ENCODE assay signal across 1 cellular context in the genomic region with DNA sequence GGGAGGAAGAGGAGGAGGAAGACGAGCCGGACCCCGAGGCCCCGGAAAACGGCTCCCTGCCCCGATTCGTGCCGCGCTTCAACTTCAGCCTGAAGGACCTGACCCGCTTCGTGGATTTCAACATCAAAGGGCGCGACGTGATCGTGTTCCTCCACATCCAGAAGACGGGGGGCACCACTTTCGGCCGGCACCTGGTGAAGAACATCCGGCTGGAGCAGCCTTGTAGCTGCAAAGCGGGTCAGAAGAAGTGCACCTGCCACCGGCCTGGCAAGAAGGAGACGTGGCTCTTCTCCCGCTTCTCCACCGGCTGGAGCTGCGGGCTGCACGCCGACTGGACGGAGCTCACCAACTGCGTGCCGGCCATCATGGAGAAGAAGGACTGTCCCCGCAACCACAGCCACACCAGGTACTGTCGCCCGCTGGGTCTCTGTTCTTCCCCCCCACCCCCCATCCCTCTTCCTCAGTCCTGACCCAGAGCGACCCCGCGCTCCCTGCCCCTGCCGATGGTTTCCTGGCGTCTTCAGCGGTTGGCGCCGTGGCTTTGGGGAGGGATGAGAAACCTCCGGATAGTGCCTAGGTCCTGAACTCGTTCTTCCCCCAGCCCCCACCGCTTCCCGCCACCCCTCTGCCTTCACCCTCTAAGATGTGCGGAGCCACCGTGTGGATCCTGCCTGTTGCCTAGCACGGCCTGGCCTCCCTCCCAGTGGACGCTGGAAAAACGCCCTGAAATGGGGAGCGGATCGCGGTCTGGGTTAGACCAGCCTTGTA.
TF ChIP-seq lines count a peak whose summit lies in the region.

No MANE protein-coding gene starts in this region.

TF ChIP-seq in IMR-90, 13 proteins besides CTCF, POLR2A, EP300 and RAD21:
- TF ChIP-seq MAFK (IDR thresholded peaks at IDR 0.05; ENCODE audit: low read depth, low read length) (no peak), CEBPB (IDR thresholded peaks at IDR 0.05; ENCODE audit: low read depth, low read length) (no peak), ELK1 (IDR thresholded peaks at IDR 0.05; ENCODE audit: borderline replicate concordance, low read depth, low read length) (no peak), BHLHE40 (IDR thresholded peaks at IDR 0.05; ENCODE audit: low read depth, low read length) (no peak), CHD1 (IDR thresholded peaks at IDR 0.05; ENCODE audit: low read depth, low read length) (no peak), SMC3 (IDR thresholded peaks at IDR 0.05; ENCODE audit: low read depth, low read length) (no peak), RFX5 (IDR thresholded peaks at IDR 0.05; ENCODE audit: low read depth, low read length) (no peak), MAZ (IDR thresholded peaks at IDR 0.05; ENCODE audit: borderline replicate concordance, low read depth, low read length) (no peak), FOS (IDR thresholded peaks at IDR 0.05; ENCODE audit: low read depth, low read length) (no peak), RCOR1 (IDR thresholded peaks at IDR 0.05; ENCODE audit: insufficient replicate concordance, low read length) (no peak), MXI1 (IDR thresholded peaks at IDR 0.05; ENCODE audit: borderline replicate concordance, low read depth, low read length) (no peak), NFE2L2 (IDR thresholded peaks at IDR 0.05; ENCODE audit: low read depth, low read length) (no peak)
- TF ChIP-seq, protein P1, sequence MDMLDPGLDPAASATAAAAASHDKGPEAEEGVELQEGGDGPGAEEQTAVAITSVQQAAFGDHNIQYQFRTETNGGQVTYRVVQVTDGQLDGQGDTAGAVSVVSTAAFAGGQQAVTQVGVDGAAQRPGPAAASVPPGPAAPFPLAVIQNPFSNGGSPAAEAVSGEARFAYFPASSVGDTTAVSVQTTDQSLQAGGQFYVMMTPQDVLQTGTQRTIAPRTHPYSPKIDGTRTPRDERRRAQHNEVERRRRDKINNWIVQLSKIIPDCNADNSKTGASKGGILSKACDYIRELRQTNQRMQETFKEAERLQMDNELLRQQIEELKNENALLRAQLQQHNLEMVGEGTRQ (IDR thresholded peaks at IDR 0.05; ENCODE audit: low read depth, low read length) = no peak
TF ChIP-seq in IMR-90: peak in this region for 0.
